In genomic region chr14:105414456-105415371, GRCh38 we compare ENCODE assay signal across 1 cellular context.
TF ChIP-seq lines count a peak whose summit lies in the region.

No MANE protein-coding gene starts in this region.

TF ChIP-seq in HepG2, 621 proteins besides CTCF, POLR2A, EP300 and RAD21 (continued from another document and continues in another):
- TF ChIP-seq ZNF646 (CRISPR knock-in tag; IDR thresholded peaks at IDR 0.05) (0 out of 2 replicates have a peak, but pooled peaks have one; percentile 30), BCL6 (CRISPR knock-in tag; IDR thresholded peaks at IDR 0.05) (no peak), RFXANK (CRISPR knock-in tag; IDR thresholded peaks at IDR 0.05) (no peak), JUNB (CRISPR knock-in tag; IDR thresholded peaks at IDR 0.05; ENCODE audit: borderline replicate concordance) (no peak), ZNF614 (CRISPR knock-in tag; IDR thresholded peaks at IDR 0.05; ENCODE audit: borderline replicate concordance) (no peak), TAF15 (IDR thresholded peaks at IDR 0.05; ENCODE audit: low read depth, low read length, poor library complexity, severe bottlenecking) (no peak), ZMYM3 (CRISPR knock-in tag; IDR thresholded peaks at IDR 0.05) (no peak), ZFP37 (CRISPR knock-in tag; IDR thresholded peaks at IDR 0.05; ENCODE audit: borderline replicate concordance) (no peak), TRIM24 (CRISPR knock-in tag; IDR thresholded peaks at IDR 0.05) (no peak), ATF7 (IDR thresholded peaks at IDR 0.05) (no peak), ATF7 (CRISPR knock-in tag; IDR thresholded peaks at IDR 0.05) (no peak), ZNF569 (CRISPR knock-in tag; IDR thresholded peaks at IDR 0.05; ENCODE audit: borderline replicate concordance) (no peak), HMGA1 (CRISPR knock-in tag; conservative IDR thresholded peaks at IDR 0.05) (no peak), HMG20A (CRISPR knock-in tag; IDR thresholded peaks at IDR 0.05; ENCODE audit: borderline replicate concordance) (no peak), ZNF484 (CRISPR knock-in tag; IDR thresholded peaks at IDR 0.05; ENCODE audit: borderline replicate concordance, low read depth) (no peak), MXD3 (CRISPR knock-in tag; IDR thresholded peaks at IDR 0.05) (no peak), ZNF691 (CRISPR knock-in tag; IDR thresholded peaks at IDR 0.05; ENCODE audit: borderline replicate concordance, low read depth) (no peak), ZNF121 (CRISPR knock-in tag; IDR thresholded peaks at IDR 0.05) (no peak), NFRKB (IDR thresholded peaks at IDR 0.05) (no peak), RNF219 (CRISPR knock-in tag; IDR thresholded peaks at IDR 0.05) (no peak), ZNF709 (CRISPR knock-in tag; IDR thresholded peaks at IDR 0.05) (0 out of 2 replicates have a peak, but pooled peaks have one; percentile 40), BRD4 (CRISPR knock-in tag; IDR thresholded peaks at IDR 0.05) (no peak), HNRNPLL (IDR thresholded peaks at IDR 0.05; ENCODE audit: low read depth, low read length, poor library complexity, severe bottlenecking) (peak; percentile 51), ZNF33B (CRISPR knock-in tag; IDR thresholded peaks at IDR 0.05) (no peak), SRSF9 (IDR thresholded peaks at IDR 0.05; ENCODE audit: borderline replicate concordance, insufficient read depth, low read depth, low read length, poor library complexity, severe bottlenecking) (no peak), NFKB2 (CRISPR knock-in tag; IDR thresholded peaks at IDR 0.05; ENCODE audit: borderline replicate concordance) (no peak), SUZ12 (IDR thresholded peaks at IDR 0.05; ENCODE audit: low read depth, low read length) (0 out of 2 replicates have a peak, but pooled peaks have one; percentile 21), ZFP62 (CRISPR knock-in tag; IDR thresholded peaks at IDR 0.05) (no peak), ZNF572 (CRISPR knock-in tag; IDR thresholded peaks at IDR 0.05) (no peak; the same call in 1 of the 2 replicates), U2AF2 (IDR thresholded peaks at IDR 0.05; ENCODE audit: low read depth, low read length) (no peak), SETDB1 (CRISPR knock-in tag; IDR thresholded peaks at IDR 0.05; ENCODE audit: borderline replicate concordance) (no peak), SYNCRIP (IDR thresholded peaks at IDR 0.05; ENCODE audit: insufficient read depth, low read depth, low read length) (no peak), ZNF333 (CRISPR knock-in tag; IDR thresholded peaks at IDR 0.05; ENCODE audit: borderline replicate concordance) (no peak), HDAC1 (CRISPR knock-in tag; IDR thresholded peaks at IDR 0.05) (no peak), CBX5 (CRISPR knock-in tag; IDR thresholded peaks at IDR 0.05; ENCODE audit: borderline replicate concordance) (no peak), ESRRA (CRISPR knock-in tag; IDR thresholded peaks at IDR 0.05; ENCODE audit: low read depth) (no peak), PREB (CRISPR knock-in tag; IDR thresholded peaks at IDR 0.05) (no peak), ZNF720 (CRISPR knock-in tag; IDR thresholded peaks at IDR 0.05) (no peak), HNRNPUL1 (IDR thresholded peaks at IDR 0.05; ENCODE audit: low read depth, low read length) (no peak), CBX2 (IDR thresholded peaks at IDR 0.05; ENCODE audit: low read depth, low read length) (no peak), CBX2 (CRISPR knock-in tag; IDR thresholded peaks at IDR 0.05; ENCODE audit: low read depth) (no peak), HCFC1 (IDR thresholded peaks at IDR 0.05; ENCODE audit: low read depth, low read length) (peak; percentile 64; the same call in 1 of the 2 replicates), MIER2 (CRISPR knock-in tag; IDR thresholded peaks at IDR 0.05) (no peak), RFX5 (IDR thresholded peaks at IDR 0.05; ENCODE audit: low read depth, low read length) (no peak)
- TF ChIP-seq, protein P1, sequence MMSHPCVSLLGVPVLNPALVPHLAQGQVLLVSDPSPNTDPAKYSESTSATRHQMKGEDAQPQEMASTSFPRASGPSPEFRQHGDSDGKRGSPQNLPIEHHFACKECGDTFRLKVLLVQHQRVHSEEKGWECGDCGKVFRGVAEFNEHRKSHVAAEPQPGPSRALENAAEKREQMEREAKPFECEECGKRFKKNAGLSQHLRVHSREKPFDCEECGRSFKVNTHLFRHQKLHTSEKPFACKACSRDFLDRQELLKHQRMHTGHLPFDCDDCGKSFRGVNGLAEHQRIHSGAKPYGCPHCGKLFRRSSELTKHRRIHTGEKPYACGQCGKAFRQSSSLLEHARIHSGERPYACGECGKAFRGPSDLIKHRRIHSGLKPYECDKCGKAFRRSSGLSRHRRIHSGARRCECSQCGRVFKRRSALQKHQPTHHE (CRISPR knock-in tag; IDR thresholded peaks at IDR 0.05; ENCODE audit: borderline replicate concordance), result no peak
- TF ChIP-seq, protein P2, sequence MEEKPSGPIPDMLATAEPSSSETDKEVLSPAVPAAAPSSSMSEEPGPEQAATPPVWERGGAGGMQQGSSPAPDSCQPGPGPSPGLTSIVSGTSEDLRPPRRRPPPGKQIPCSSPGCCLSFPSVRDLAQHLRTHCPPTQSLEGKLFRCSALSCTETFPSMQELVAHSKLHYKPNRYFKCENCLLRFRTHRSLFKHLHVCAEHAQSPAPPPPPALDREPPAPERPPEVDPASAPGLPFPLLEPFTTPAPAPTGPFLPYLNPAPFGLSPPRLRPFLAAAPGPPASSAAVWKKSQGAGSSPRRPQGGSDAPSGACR (CRISPR knock-in tag; IDR thresholded peaks at IDR 0.05), result no peak
- TF ChIP-seq, protein P3, sequence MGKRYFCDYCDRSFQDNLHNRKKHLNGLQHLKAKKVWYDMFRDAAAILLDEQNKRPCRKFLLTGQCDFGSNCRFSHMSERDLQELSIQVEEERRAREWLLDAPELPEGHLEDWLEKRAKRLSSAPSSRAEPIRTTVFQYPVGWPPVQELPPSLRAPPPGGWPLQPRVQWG (CRISPR knock-in tag; IDR thresholded peaks at IDR 0.05; ENCODE audit: borderline replicate concordance, low read depth), result no peak
- TF ChIP-seq, protein P4, sequence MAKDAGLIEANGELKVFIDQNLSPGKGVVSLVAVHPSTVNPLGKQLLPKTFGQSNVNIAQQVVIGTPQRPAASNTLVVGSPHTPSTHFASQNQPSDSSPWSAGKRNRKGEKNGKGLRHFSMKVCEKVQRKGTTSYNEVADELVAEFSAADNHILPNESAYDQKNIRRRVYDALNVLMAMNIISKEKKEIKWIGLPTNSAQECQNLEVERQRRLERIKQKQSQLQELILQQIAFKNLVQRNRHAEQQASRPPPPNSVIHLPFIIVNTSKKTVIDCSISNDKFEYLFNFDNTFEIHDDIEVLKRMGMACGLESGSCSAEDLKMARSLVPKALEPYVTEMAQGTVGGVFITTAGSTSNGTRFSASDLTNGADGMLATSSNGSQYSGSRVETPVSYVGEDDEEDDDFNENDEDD (CRISPR knock-in tag; IDR thresholded peaks at IDR 0.05; ENCODE audit: borderline replicate concordance), result peak; percentile 53; the same call in 1 of the 2 replicates
- TF ChIP-seq, protein P5, sequence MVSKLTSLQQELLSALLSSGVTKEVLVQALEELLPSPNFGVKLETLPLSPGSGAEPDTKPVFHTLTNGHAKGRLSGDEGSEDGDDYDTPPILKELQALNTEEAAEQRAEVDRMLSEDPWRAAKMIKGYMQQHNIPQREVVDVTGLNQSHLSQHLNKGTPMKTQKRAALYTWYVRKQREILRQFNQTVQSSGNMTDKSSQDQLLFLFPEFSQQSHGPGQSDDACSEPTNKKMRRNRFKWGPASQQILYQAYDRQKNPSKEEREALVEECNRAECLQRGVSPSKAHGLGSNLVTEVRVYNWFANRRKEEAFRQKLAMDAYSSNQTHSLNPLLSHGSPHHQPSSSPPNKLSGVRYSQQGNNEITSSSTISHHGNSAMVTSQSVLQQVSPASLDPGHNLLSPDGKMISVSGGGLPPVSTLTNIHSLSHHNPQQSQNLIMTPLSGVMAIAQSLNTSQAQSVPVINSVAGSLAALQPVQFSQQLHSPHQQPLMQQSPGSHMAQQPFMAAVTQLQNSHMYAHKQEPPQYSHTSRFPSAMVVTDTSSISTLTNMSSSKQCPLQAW (CRISPR knock-in tag; IDR thresholded peaks at IDR 0.05), result no peak
- TF ChIP-seq, protein P6, sequence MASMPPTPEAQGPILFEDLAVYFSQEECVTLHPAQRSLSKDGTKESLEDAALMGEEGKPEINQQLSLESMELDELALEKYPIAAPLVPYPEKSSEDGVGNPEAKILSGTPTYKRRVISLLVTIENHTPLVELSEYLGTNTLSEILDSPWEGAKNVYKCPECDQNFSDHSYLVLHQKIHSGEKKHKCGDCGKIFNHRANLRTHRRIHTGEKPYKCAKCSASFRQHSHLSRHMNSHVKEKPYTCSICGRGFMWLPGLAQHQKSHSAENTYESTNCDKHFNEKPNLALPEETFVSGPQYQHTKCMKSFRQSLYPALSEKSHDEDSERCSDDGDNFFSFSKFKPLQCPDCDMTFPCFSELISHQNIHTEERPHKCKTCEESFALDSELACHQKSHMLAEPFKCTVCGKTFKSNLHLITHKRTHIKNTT (CRISPR knock-in tag; IDR thresholded peaks at IDR 0.05), result no peak
- TF ChIP-seq, protein P7, sequence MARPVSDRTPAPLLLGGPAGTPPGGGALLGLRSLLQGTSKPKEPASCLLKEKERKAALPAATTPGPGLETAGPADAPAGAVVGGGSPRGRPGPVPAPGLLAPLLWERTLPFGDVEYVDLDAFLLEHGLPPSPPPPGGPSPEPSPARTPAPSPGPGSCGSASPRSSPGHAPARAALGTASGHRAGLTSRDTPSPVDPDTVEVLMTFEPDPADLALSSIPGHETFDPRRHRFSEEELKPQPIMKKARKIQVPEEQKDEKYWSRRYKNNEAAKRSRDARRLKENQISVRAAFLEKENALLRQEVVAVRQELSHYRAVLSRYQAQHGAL (CRISPR knock-in tag; IDR thresholded peaks at IDR 0.05; ENCODE audit: not compliant biosample characterization), result no peak
